ENCODE assay signal across 29 cellular contexts in the genomic region with DNA sequence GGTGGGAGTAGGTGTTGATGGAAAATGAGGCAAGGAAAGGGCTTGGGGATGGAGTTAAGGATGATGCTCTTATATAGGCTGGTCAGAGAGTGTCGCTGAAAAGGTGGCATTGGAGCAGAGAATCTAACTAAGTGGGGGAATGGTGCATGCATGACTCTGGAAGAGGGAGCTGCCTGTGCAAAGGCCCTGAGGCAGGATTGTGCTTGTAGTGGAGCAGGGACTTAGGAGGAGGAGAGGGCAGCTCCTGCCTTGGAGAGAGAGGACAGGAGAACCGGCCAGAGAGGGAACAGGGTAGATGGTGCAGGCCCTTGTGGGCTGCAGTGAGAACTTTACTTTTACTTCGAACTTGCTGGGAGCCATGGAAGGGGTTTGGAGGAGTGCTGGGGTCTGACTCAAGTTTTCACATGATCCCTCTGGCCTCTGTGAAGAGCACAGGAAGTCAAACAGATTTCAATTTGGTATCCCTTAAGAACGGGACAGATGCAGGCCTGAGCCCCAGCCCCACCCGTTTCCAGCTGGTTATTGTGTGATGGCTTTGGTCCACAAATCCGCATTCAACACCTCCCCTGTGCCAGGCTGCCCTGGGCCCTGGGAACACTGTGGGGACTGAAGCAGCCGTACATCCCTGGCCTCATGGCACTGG. TPM values are rescaled to one million over a fixed set of nuclear protein-coding genes. Genes with fewer than 3 reads are reported as not detected.
DNase-seq lines count a peak whose midpoint lies in the region; ATAC-seq, FAIRE-seq and TF ChIP-seq lines count a peak whose summit lies in the region.
"Had no signal": no experiment of that assay in that cellular context is flagged by ENCODE, and none has a peak within 500 bp of the region (broad histone marks: within the 10 kb centered on the region; RNA-seq: fewer than 3 reads in every experiment).

No MANE protein-coding gene starts in this region.

- H3K4me3 Mint-ChIP-seq in CD14-positive monocyte (peak overlapping the region in 1 of 2 donors; percentile 22), HFFc6 (no peak overlapping the region), neural crest cell (peak overlapping the region; percentile 41)
- no peak overlapping the region for H3K4me3 Mint-ChIP-seq in activated T-cell treated with anti-CD3 and anti-CD28 coated beads, Interleukin-2, amount 50 U/mL, for 72 hours
- no peak overlapping the region for H3K4me3 Mint-ChIP-seq in effector memory CD8-positive, alpha-beta T cell
- H3K4me3 Mint-ChIP-seq: IgD-negative memory B cell; stimulated activated naive B cell treated with anti-CD40 and anti-IgM and Interleukin-4, amounts not matched to agents 10 μg/mL and 1 μg/mL and 100 μg/mL, for 72 hours had no signal

- no peak for ATAC-seq in activated T-cell treated with anti-CD3 and anti-CD28 coated beads, Interleukin-2, amount 50 U/mL, for 72 hours (replicated peaks in 1 of 2)
- no peak for ATAC-seq in effector memory CD8-positive, alpha-beta T cell (replicated peaks)
- ATAC-seq: stimulated activated naive B cell treated with anti-CD40 and anti-IgM and Interleukin-4, amounts not matched to agents 10 μg/mL and 1 μg/mL and 100 μg/mL, for 72 hours had no signal

- H3K27ac Mint-ChIP-seq in CD14-positive monocyte: peak overlapping the region; percentile 68 to 89 (median 87)
- H3K27ac Mint-ChIP-seq in HFFc6: peak overlapping the region; percentile 55
- no peak overlapping the region for H3K27ac Mint-ChIP-seq in neural crest cell (ENCODE audit: unreplicated experiment)
- no peak overlapping the region for H3K27ac Mint-ChIP-seq in activated T-cell treated with anti-CD3 and anti-CD28 coated beads, Interleukin-2, amount 50 U/mL, for 72 hours
- H3K27ac Mint-ChIP-seq in effector memory CD8-positive, alpha-beta T cell: no peak overlapping the region
- H3K27ac Mint-ChIP-seq: stimulated activated naive B cell treated with anti-CD40 and anti-IgM and Interleukin-4, amounts not matched to agents 10 μg/mL and 1 μg/mL and 100 μg/mL, for 72 hours had no signal

- H3K4me2 ChIP-seq in H1 (ENCODE audit: insufficient read depth in 1 of 2, low read depth in 2 of 2, low read length in 2 of 2): no peak overlapping the region
- H3K4me2 ChIP-seq: BLaER1 treated with 17β-estradiol and CSF1 and Interleukin-3, amounts not matched to agents 10 nM and 100 nM had no signal

- H3K4me1 ChIP-seq in H1 (replicated peaks in 1 of 4; ENCODE audit: control insufficient read depth in 3 of 4, insufficient read depth in 4 of 4, low read length in 3 of 4): no peaks in the 10 kb centered on the region

- H3K27me3 Mint-ChIP-seq in CD14-positive monocyte (ENCODE audit: low read depth in 3 of 3): peaks cover 0 to 2% (median 2%) of the 10 kb centered on the region in 3 donors
- H3K27me3 Mint-ChIP-seq in HFFc6 (ENCODE audit: insufficient read depth): peaks cover 2% of the 10 kb centered on the region; the same call in 1 of the 2 replicates
- no peaks in the 10 kb centered on the region for H3K27me3 Mint-ChIP-seq in neural crest cell (ENCODE audit: low read depth)
- H3K27me3 Mint-ChIP-seq in activated T-cell treated with anti-CD3 and anti-CD28 coated beads, Interleukin-2, amount 50 U/mL, for 72 hours (ENCODE audit: low read depth): no peaks in the 10 kb centered on the region
- no peaks in the 10 kb centered on the region for H3K27me3 Mint-ChIP-seq in effector memory CD8-positive, alpha-beta T cell
- H3K27me3 Mint-ChIP-seq: IgD-negative memory B cell; stimulated activated naive B cell treated with anti-CD40 and anti-IgM and Interleukin-4, amounts not matched to agents 10 μg/mL and 1 μg/mL and 100 μg/mL, for 72 hours had no signal

- no peak overlapping the region for H2AFZ ChIP-seq in H1 (ENCODE audit: low read length)

- H3K36me3 Mint-ChIP-seq in CD14-positive monocyte (peaks cover 23 to 58% of the 10 kb centered on the region in 2 donors), HFFc6 (ENCODE audit: low read depth) (peaks cover 4% of the 10 kb centered on the region; the same call in 1 of the 2 replicates), neural crest cell (ENCODE audit: low read depth) (no peaks in the 10 kb centered on the region)
- peaks cover 0 to 6% of the 10 kb centered on the region in 2 donors for H3K36me3 Mint-ChIP-seq in activated T-cell treated with anti-CD3 and anti-CD28 coated beads, Interleukin-2, amount 50 U/mL, for 72 hours (ENCODE audit: insufficient read depth in 2 of 2)
- H3K36me3 Mint-ChIP-seq in effector memory CD8-positive, alpha-beta T cell (ENCODE audit: insufficient read depth): peaks cover 24% of the 10 kb centered on the region

- H3K9me3 Mint-ChIP-seq in CD14-positive monocyte (no peaks in the 10 kb centered on the region), HFFc6 (no peaks in the 10 kb centered on the region), neural crest cell (no peaks in the 10 kb centered on the region)
- no peaks in the 10 kb centered on the region for H3K9me3 Mint-ChIP-seq in activated T-cell treated with anti-CD3 and anti-CD28 coated beads, Interleukin-2, amount 50 U/mL, for 72 hours
- H3K9me3 Mint-ChIP-seq in effector memory CD8-positive, alpha-beta T cell: no peaks in the 10 kb centered on the region
- H3K9me3 Mint-ChIP-seq: IgD-negative memory B cell; stimulated activated naive B cell treated with anti-CD40 and anti-IgM and Interleukin-4, amounts not matched to agents 10 μg/mL and 1 μg/mL and 100 μg/mL, for 72 hours had no signal

- no peak overlapping the region for H4K91ac ChIP-seq in H1 (replicated peaks; ENCODE audit: insufficient read length, low read length)

- H3K56ac ChIP-seq in H1 (replicated peaks; ENCODE audit: insufficient read length, low read depth, low read length): no peak overlapping the region

- peaks cover 45% of the 10 kb centered on the region for H3K4me1 Mint-ChIP-seq in CD14-positive monocyte
- H3K4me1 Mint-ChIP-seq in HFFc6 (ENCODE audit: low read depth): peaks cover 15% of the 10 kb centered on the region
- peaks cover 14% of the 10 kb centered on the region for H3K4me1 Mint-ChIP-seq in neural crest cell
- peaks cover 13% of the 10 kb centered on the region for H3K4me1 Mint-ChIP-seq in activated T-cell treated with anti-CD3 and anti-CD28 coated beads, Interleukin-2, amount 50 U/mL, for 72 hours (ENCODE audit: low read depth)
- H3K4me1 Mint-ChIP-seq in effector memory CD8-positive, alpha-beta T cell (ENCODE audit: low read depth in 2 of 2): peaks cover 25 to 27% of the 10 kb centered on the region in 2 donors

- no peak overlapping the region for H3K14ac ChIP-seq in H1 (ENCODE audit: insufficient read length)

- no peak overlapping the region for H3K23ac ChIP-seq in H1 (ENCODE audit: insufficient read length)

- TF ChIP-seq EP300 in H1 (IDR thresholded peaks at IDR 0.05; ENCODE audit: borderline replicate concordance in 1 of 2, low read depth in 2 of 2, low read length in 2 of 2): no peak

- H2BK120ac ChIP-seq in H1 (replicated peaks; ENCODE audit: low read depth, low read length): no peak overlapping the region

- H3K4me3 ChIP-seq in H1 (ENCODE audit: extremely low read depth in 1 of 4, insufficient read depth in 2 of 4, low read depth in 3 of 4, low read length in 4 of 4): no peak overlapping the region
- no peak overlapping the region for H3K4me3 ChIP-seq in coronary artery
- H3K4me3 ChIP-seq: BLaER1 treated with 17β-estradiol and CSF1 and Interleukin-3, amounts not matched to agents 10 nM and 100 nM; SK-N-MC; thoracic aorta had no signal

- no peak overlapping the region for H2BK5ac ChIP-seq in H1 (ENCODE audit: low read depth, low read length)

- 0 out of 2 replicates have a peak overlapping the region, but pooled peaks have one; percentile 39 for H2AK5ac ChIP-seq in H1 (ENCODE audit: low read depth, low read length)

- no peak for TF ChIP-seq RAD21 in H1 (IDR thresholded peaks at IDR 0.05 in 1 of 2, conservative IDR thresholded peaks at IDR 0.05 in 1 of 2; ENCODE audit: low read depth in 2 of 2, low read length in 2 of 2)

- H3K9me3 ChIP-seq in H1 (ENCODE audit: insufficient read depth in 2 of 2, low read depth in 1 of 2, low read length in 1 of 2): no peaks in the 10 kb centered on the region
- H3K9me3 ChIP-seq: BLaER1 treated with 17β-estradiol and CSF1 and Interleukin-3, amounts not matched to agents 10 nM and 100 nM; thoracic aorta had no signal

- peaks cover 29% of the 10 kb centered on the region for H3K79me1 ChIP-seq in H1 (ENCODE audit: low read depth, low read length)

- H4K5ac ChIP-seq in H1 (ENCODE audit: insufficient read length, low read depth, low read length): no peak overlapping the region

- no peaks in the 10 kb centered on the region; a peak in 1 of 8 replicates for H3K36me3 ChIP-seq in H1 (ENCODE audit: control insufficient read depth in 2 of 4, insufficient read depth in 4 of 4, low read length in 3 of 4)
- H3K36me3 ChIP-seq: WERI-Rb-1 had no signal

- H4K8ac ChIP-seq in H1 (ENCODE audit: extremely low read depth, insufficient read depth, low read length): no peak overlapping the region

- no peak overlapping the region; a peak in 2 of 7 replicates for H3K9ac ChIP-seq in H1 (replicated peaks in 1 of 4; ENCODE audit: extremely low read depth in 1 of 4, low read depth in 3 of 4, low read length in 3 of 4)

- H3K18ac ChIP-seq in H1 (ENCODE audit: extremely low read depth, low read length): no peak overlapping the region

- H2BK15ac ChIP-seq in H1 (ENCODE audit: low read length): no peak overlapping the region

- H3K27me3 ChIP-seq in H1 (replicated peaks in 1 of 4; ENCODE audit: control insufficient read depth in 3 of 4, extremely low read depth in 1 of 4, insufficient read depth in 3 of 4, low read length in 3 of 4): no peaks in the 10 kb centered on the region
- H3K27me3 ChIP-seq: BLaER1 treated with 17β-estradiol and CSF1 and Interleukin-3, amounts not matched to agents 10 nM and 100 nM had no signal

- intact Hi-C loops in CD14-positive monocyte (cut with micrococcal nuclease): no loop called here

- POLR2A ChIA-PET in H1 (lab: Charles Lee; ENCODE audit: partially characterized antibody): interaction anchor here (0.8 to 1.9 kb wide), 3 partner anchors 10 to 155 kb away, joined by 3 to 5 read pairs (median 3); a partner anchor contains a TSS

- peaks cover 0 to 8% of the 10 kb centered on the region in 2 experiments; a peak in 2 of 4 replicates for H3K79me2 ChIP-seq in H1 (ENCODE audit: control insufficient read depth in 1 of 2, insufficient read depth in 2 of 2, low read length in 2 of 2)

- CTCF ChIA-PET in H1 (lab: Charles Lee; ENCODE audit: partially characterized antibody): interaction anchor here (3.0 kb wide), 1 partner anchor 57 kb away, joined by 17 read pairs; no protein-coding TSS in a partner anchor

- DNase-seq in CD14-positive monocyte (ENCODE audit: low spot score) (no peak), HFFc6 (no peak), H1 (ENCODE audit: low read depth in 1 of 2, low spot score in 2 of 2) (no peak), neural crest cell (ENCODE audit: low read depth, low spot score) (no peak), coronary artery (ENCODE audit: low spot score) (no peak)
- DNase-seq in activated T-cell treated with anti-CD3 and anti-CD28 coated beads, Interleukin-2, amount 50 U/mL, for 72 hours: no peak
- DNase-seq in activated CD4-positive, alpha-beta T cell treated with anti-CD3 and anti-CD28 coated beads, Interleukin-2, amount 50 U/mL, for 4 hours: no peak
- DNase-seq in effector memory CD8-positive, alpha-beta T cell: no peak
- DNase-seq: activated CD4-positive, alpha-beta T cell treated with anti-CD3 and anti-CD28 coated beads, Interleukin-2, amount 50 U/mL, for 48 hours; activated gamma-delta T cell treated with Interleukin-2 at 50 U/mL for 16 hours; amniotic stem cell; cortex of kidney; NCI-H1105; NCI-H2029 treated with DMSO at 0.1 percent for 48 hours; NCI-H226; occipital lobe; RPMI8226; stimulated activated CD4-positive, alpha-beta T cell treated with anti-CD3 and anti-CD28 coated beads, Interleukin-2, amount 100 ng/mL, for 48 hours; stimulated activated naive B cell treated with anti-CD40 and anti-IgM and Interleukin-4, amounts not matched to agents 10 μg/mL and 1 μg/mL and 100 μg/mL, for 72 hours; WERI-Rb-1 had no signal

- FAIRE-seq in H1 (lab: Jason Lieb, UNC): no peak
- FAIRE-seq: bronchial epithelial cell, endometrium, GM12891 had no signal

- 90% methylated on average over 7 of the region's 7 CpGs; no CpG with 5 or more reads in 1 of the 2 experiments for WGBS in H1 (ENCODE audit: extremely low coverage in 1 of 2, insufficient coverage in 1 of 2, insufficient read length in 1 of 2, insufficient replicate concordance in 2 of 2, low coverage in 1 of 2, low lambda C conversion rate in 2 of 2, missing lambda C conversion rate in 1 of 2), 2 experiments

- H2BK12ac ChIP-seq in H1 (ENCODE audit: low read depth, low read length): no peak overlapping the region

- no peak for TF ChIP-seq CTCF in CD14-positive monocyte (IDR thresholded peaks at IDR 0.05)
- no peak for TF ChIP-seq CTCF in HFFc6 (IDR thresholded peaks at IDR 0.05)
- no peak for TF ChIP-seq CTCF in H1 (IDR thresholded peaks at IDR 0.05; ENCODE audit: control extremely low read depth in 1 of 3, insufficient read depth in 1 of 3, low read depth in 1 of 3, low read length in 3 of 3)
- no peak for TF ChIP-seq CTCF in neural crest cell (conservative IDR thresholded peaks at IDR 0.05)
- no peak for TF ChIP-seq CTCF in coronary artery (IDR thresholded peaks at IDR 0.05)

- no peak for TF ChIP-seq POLR2A in H1 (IDR thresholded peaks at IDR 0.05; ENCODE audit: control extremely low read depth in 1 of 2, low read depth in 2 of 2, low read length in 2 of 2)

- H2BK20ac ChIP-seq in H1 (ENCODE audit: low read length): no peak overlapping the region

- H3K4ac ChIP-seq in H1 (replicated peaks; ENCODE audit: insufficient read length, low read depth, low read length): no peak overlapping the region

- peaks cover 2 to 12% of the 10 kb centered on the region in 2 experiments for H4K20me1 ChIP-seq in H1 (replicated peaks in 1 of 2; ENCODE audit: control insufficient read depth in 1 of 2, insufficient read depth in 2 of 2, low read length in 2 of 2)

- H3K27ac ChIP-seq in H1 (ENCODE audit: low read depth, low read length) (0 out of 2 replicates have a peak overlapping the region, but pooled peaks have one; percentile 36), coronary artery (no peak overlapping the region)
- H3K27ac ChIP-seq: BLaER1 treated with 17β-estradiol and CSF1 and Interleukin-3, amounts not matched to agents 10 nM and 100 nM; SK-N-MC; thoracic aorta; WERI-Rb-1 had no signal

- no peaks in the 10 kb centered on the region for H3K23me2 ChIP-seq in H1 (ENCODE audit: low read depth, low read length)

RNA-seq across cellular contexts. Expression of a gene that starts 7.0 kb away (rescaled TPM):
- 10 to 100 TPM; 12.1 to 15.1 TPM for polyA plus RNA-seq in CD14-positive monocyte
- total RNA-seq in HFFc6 (2021; fragmentation: NEBNext Ultra II Directional; extraction: Animal tissue kit (Norgen Biotek cat#: 25700)): 100 to 1,000 TPM; 145 to 177 (median 162) TPM
- 105 and 109 TPM in 2 replicates for total RNA-seq in H1 (2021; fragmentation: NEBNext Ultra II Directional; extraction: Animal tissue kit (Norgen Biotek cat#: 25700))
- polyA plus RNA-seq in H1 (2011; rRNA removed): 106 and 157 TPM in 2 replicates
- 101 TPM for polyA plus RNA-seq in H1 (2011; cell fraction: cytosol; rRNA removed)
- polyA plus RNA-seq in H1 (2011; cell fraction: nucleus; rRNA removed): 148 TPM
- 64.9 to 109 TPM (median 104 TPM) in 4 replicates for polyA plus RNA-seq in H1 (2012, experiment 1 of 2)
- polyA plus RNA-seq in H1 (2012, experiment 2 of 2): 114 TPM
- 58.6 TPM for polyA plus RNA-seq in H1 (2013, experiment 1 of 2)
- polyA plus RNA-seq in H1 (2013, experiment 2 of 2): 55.8 TPM
- 103 and 108 TPM in 2 replicates for polyA minus RNA-seq in H1 (2011; rRNA and poly(A)+ RNA removed)
- polyA minus RNA-seq in H1 (2011; cell fraction: cytosol; rRNA and poly(A)+ RNA removed): 101 TPM
- 76.4 TPM for polyA minus RNA-seq in H1 (2011; cell fraction: nucleus; rRNA and poly(A)+ RNA removed)
- total RNA-seq in neural crest cell: 96.7 and 102 TPM in 2 replicates
- 10 to 100 TPM; 74.5 to 75.8 TPM for total RNA-seq in activated T-cell treated with anti-CD3 and anti-CD28 coated beads, Interleukin-2, amount 50 U/mL, for 72 hours

RNA-seq across cellular contexts. Expression of a gene that starts 10.7 kb away (rescaled TPM):
- under 1 TPM; 0.37 to 0.51 TPM for polyA plus RNA-seq in CD14-positive monocyte
- not detected for total RNA-seq in HFFc6 (2021; fragmentation: NEBNext Ultra II Directional; extraction: Animal tissue kit (Norgen Biotek cat#: 25700))
- total RNA-seq in H1 (2021; fragmentation: NEBNext Ultra II Directional; extraction: Animal tissue kit (Norgen Biotek cat#: 25700)): not detected in 2 replicates
- polyA plus RNA-seq in H1 (2011; rRNA removed): 0.21 and 0.24 TPM in 2 replicates
- polyA plus RNA-seq in H1 (2011; cell fraction: cytosol; rRNA removed): 0.39 TPM
- polyA plus RNA-seq in H1 (2011; cell fraction: nucleus; rRNA removed): 0.17 TPM
- 0.23 to 0.47 TPM (median 0.25 TPM) in 3 of 4 replicates, not detected in the other for polyA plus RNA-seq in H1 (2012, experiment 1 of 2)
- not detected for polyA plus RNA-seq in H1 (2012, experiment 2 of 2)
- polyA plus RNA-seq in H1 (2013, experiment 1 of 2): 0.36 TPM
- polyA plus RNA-seq in H1 (2013, experiment 2 of 2): 0.20 TPM
- 0.12 TPM in 1 of 2 replicates, not detected in the other for polyA minus RNA-seq in H1 (2011; rRNA and poly(A)+ RNA removed)
- not detected for polyA minus RNA-seq in H1 (2011; cell fraction: cytosol; rRNA and poly(A)+ RNA removed)
- polyA minus RNA-seq in H1 (2011; cell fraction: nucleus; rRNA and poly(A)+ RNA removed): not detected
- not detected in 2 replicates for total RNA-seq in neural crest cell
- 1 to 10 TPM in 1 of 2 donors, under 1 TPM in 1; 0.19 to 2.4 TPM for total RNA-seq in activated T-cell treated with anti-CD3 and anti-CD28 coated beads, Interleukin-2, amount 50 U/mL, for 72 hours
- total RNA-seq: bronchial epithelial cell, Daoy, renal cortical epithelial cell, thoracic aorta had no signal

RNA-seq across cellular contexts. Expression of a gene that starts 39.3 kb away (rescaled TPM):
- 1 to 10 TPM; 5.3 TPM for polyA plus RNA-seq in CD14-positive monocyte
- 10 to 100 TPM in 5 of 6 experiments, 1 to 10 TPM in 1; 9.4 to 14.2 (median 11.7) TPM for total RNA-seq in HFFc6 (2021; fragmentation: NEBNext Ultra II Directional; extraction: Animal tissue kit (Norgen Biotek cat#: 25700))
- 33.9 and 34.1 TPM in 2 replicates for total RNA-seq in H1 (2021; fragmentation: NEBNext Ultra II Directional; extraction: Animal tissue kit (Norgen Biotek cat#: 25700))
- 28.4 and 43.8 TPM in 2 replicates for polyA plus RNA-seq in H1 (2011; rRNA removed)
- 43.8 TPM for polyA plus RNA-seq in H1 (2011; cell fraction: cytosol; rRNA removed)
- polyA plus RNA-seq in H1 (2011; cell fraction: nucleus; rRNA removed): 52.1 TPM
- polyA plus RNA-seq in H1 (2012, experiment 1 of 2): 32.0 to 45.8 TPM (median 39.3 TPM) in 4 replicates
- polyA plus RNA-seq in H1 (2012, experiment 2 of 2): 54.2 TPM
- 17.6 TPM for polyA plus RNA-seq in H1 (2013, experiment 1 of 2)
- polyA plus RNA-seq in H1 (2013, experiment 2 of 2): 17.2 TPM
- 13.3 and 17.7 TPM in 2 replicates for polyA minus RNA-seq in H1 (2011; rRNA and poly(A)+ RNA removed)
- 18.9 TPM for polyA minus RNA-seq in H1 (2011; cell fraction: cytosol; rRNA and poly(A)+ RNA removed)
- 19.4 TPM for polyA minus RNA-seq in H1 (2011; cell fraction: nucleus; rRNA and poly(A)+ RNA removed)
- 37.5 and 38.0 TPM in 2 replicates for total RNA-seq in neural crest cell
- total RNA-seq in activated T-cell treated with anti-CD3 and anti-CD28 coated beads, Interleukin-2, amount 50 U/mL, for 72 hours: 10 to 100 TPM; 24.7 to 37.3 TPM

RNA-seq across cellular contexts. Expression of a gene that starts 44.3 kb away (rescaled TPM):
- polyA plus RNA-seq in CD14-positive monocyte (10 to 100 TPM; 13.9 to 18.5 TPM), H1 (2011; rRNA removed) (21.6 and 40.4 TPM in 2 replicates)
- 10 to 100 TPM; 44.5 to 50.6 (median 47.8) TPM for total RNA-seq in HFFc6 (2021; fragmentation: NEBNext Ultra II Directional; extraction: Animal tissue kit (Norgen Biotek cat#: 25700))
- 71.4 and 73.9 TPM in 2 replicates for total RNA-seq in H1 (2021; fragmentation: NEBNext Ultra II Directional; extraction: Animal tissue kit (Norgen Biotek cat#: 25700))
- 21.8 TPM for polyA plus RNA-seq in H1 (2011; cell fraction: cytosol; rRNA removed)
- polyA plus RNA-seq in H1 (2011; cell fraction: nucleus; rRNA removed): 81.4 TPM
- 52.6 to 80.3 TPM (median 65.6 TPM) in 4 replicates for polyA plus RNA-seq in H1 (2012, experiment 1 of 2)
- 50.2 TPM for polyA plus RNA-seq in H1 (2012, experiment 2 of 2)
- polyA plus RNA-seq in H1 (2013, experiment 1 of 2): 42.3 TPM
- 40.4 TPM for polyA plus RNA-seq in H1 (2013, experiment 2 of 2)
- 28.0 and 50.4 TPM in 2 replicates for polyA minus RNA-seq in H1 (2011; rRNA and poly(A)+ RNA removed)
- 34.3 TPM for polyA minus RNA-seq in H1 (2011; cell fraction: cytosol; rRNA and poly(A)+ RNA removed)
- 41.3 TPM for polyA minus RNA-seq in H1 (2011; cell fraction: nucleus; rRNA and poly(A)+ RNA removed)
- 80.8 and 85.4 TPM in 2 replicates for total RNA-seq in neural crest cell
- 10 to 100 TPM; 47.0 to 50.2 TPM for total RNA-seq in activated T-cell treated with anti-CD3 and anti-CD28 coated beads, Interleukin-2, amount 50 U/mL, for 72 hours

Comparison
In these comparisons a context has a peak if more than half of its experiments do, and no peak if none do; other contexts are left out.
1. H3K27ac Mint-ChIP-seq: peak in CD14-positive monocyte (7 of 7) and HFFc6 (single experiment); none in neural crest cell (single experiment), activated T-cell treated with anti-CD3 and anti-CD28 coated beads, Interleukin-2, amount 50 U/mL, for 72 hours (single experiment) and effector memory CD8-positive, alpha-beta T cell (0 of 2).